Comparison of ENCODE assay signal across 16 cellular contexts in genomic region chr1:8764301-8764937, GRCh38. TPM values are rescaled to one million over a fixed set of nuclear protein-coding genes. Genes with fewer than 3 reads are reported as not detected.
A peak's percentile ranks its signal among the peaks of the same experiment; 100 is the strongest.
DNase-seq lines count a peak whose midpoint lies in the region; ATAC-seq and TF ChIP-seq lines count a peak whose summit lies in the region.
"Had no signal": no experiment of that assay in that cellular context is flagged by ENCODE, and none has a peak within 500 bp of the region (broad histone marks: within the 10 kb centered on the region; RNA-seq: fewer than 3 reads in every experiment).

No MANE protein-coding gene starts in this region.

- H3K36me3 ChIP-seq in BLaER1 treated with 17β-estradiol and CSF1 and Interleukin-3, amounts not matched to agents 10 nM and 100 nM: peaks cover 5 to 47% (median 24%) of the 10 kb centered on the region in 11 experiments; a peak in 19 of 22 replicates
- H3K36me3 ChIP-seq in MM.1S (replicated peaks; ENCODE audit: insufficient read depth, low read length) (no peaks in the 10 kb centered on the region), tibial nerve (no peaks in the 10 kb centered on the region), aorta (ENCODE audit: control insufficient read depth in 1 of 2, insufficient read depth in 2 of 2, low read length in 1 of 2) (no peaks in the 10 kb centered on the region)

- H3K4me3 ChIP-seq in BLaER1 treated with 17β-estradiol and CSF1 and Interleukin-3, amounts not matched to agents 10 nM and 100 nM: no peak overlapping the region
- H3K4me3 ChIP-seq in MM.1S (ENCODE audit: low read length): no peak overlapping the region
- no peak overlapping the region for H3K4me3 ChIP-seq in tibial nerve
- H3K4me3 ChIP-seq in aorta (ENCODE audit: low read length in 2 of 2): no peak overlapping the region
- H3K4me3 ChIP-seq: SJSA1 had no signal

- H3K27ac Mint-ChIP-seq in glutamatergic neuron (ENCODE audit: unreplicated experiment): peak overlapping the region; percentile 81

- TF ChIP-seq POLR2A in tibial nerve (IDR thresholded peaks at IDR 0.05): no peak

- no peak overlapping the region for H3K27ac ChIP-seq in BLaER1 treated with 17β-estradiol and CSF1 and Interleukin-3, amounts not matched to agents 10 nM and 100 nM
- no peak overlapping the region for H3K27ac ChIP-seq in MM.1S (ENCODE audit: low read length)
- H3K27ac ChIP-seq in tibial nerve: no peak overlapping the region
- no peak overlapping the region for H3K27ac ChIP-seq in aorta (ENCODE audit: low read depth in 1 of 2, low read length in 2 of 2)
- H3K27ac ChIP-seq: HL-60, SJSA1 had no signal

- H3K4me2 ChIP-seq in BLaER1 treated with 17β-estradiol and CSF1 and Interleukin-3, amounts not matched to agents 10 nM and 100 nM: peak overlapping the region in 9 of 11 experiments; percentile 1 to 60 (median 32); a peak in 13 of 22 replicates
- H3K4me2 ChIP-seq in MM.1S (ENCODE audit: low read depth, low read length): no peak overlapping the region

- no peaks in the 10 kb centered on the region for H3K36me3 Mint-ChIP-seq in glutamatergic neuron (ENCODE audit: unreplicated experiment)

- peaks cover 0 to 23% (median 0%) of the 10 kb centered on the region in 11 experiments; a peak in 6 of 22 replicates for H4K20me1 ChIP-seq in BLaER1 treated with 17β-estradiol and CSF1 and Interleukin-3, amounts not matched to agents 10 nM and 100 nM
- H4K20me1 ChIP-seq in MM.1S (ENCODE audit: insufficient read depth, low read length): no peaks in the 10 kb centered on the region

- TF ChIP-seq EP300 in tibial nerve (IDR thresholded peaks at IDR 0.05): no peak

- TF ChIP-seq CTCF in MM.1S (IDR thresholded peaks at IDR 0.05; ENCODE audit: low read length) (no peak), glutamatergic neuron (IDR thresholded peaks at IDR 0.05; ENCODE audit: partially characterized antibody, unreplicated experiment) (no peak), tibial nerve (IDR thresholded peaks at IDR 0.05) (no peak)

- H3K9me3 Mint-ChIP-seq in glutamatergic neuron (ENCODE audit: unreplicated experiment): peaks cover 3% of the 10 kb centered on the region

- 59 to 63% methylated on average over 4 of the region's 4 CpGs for WGBS in tibial nerve, 2 donors
- 13 to 18% methylated on average over 4 of the region's 4 CpGs for WGBS in aorta, 2 donors

- no peaks in the 10 kb centered on the region for H3K79me2 ChIP-seq in MM.1S (ENCODE audit: low read length)

- H3K9ac ChIP-seq in BLaER1 treated with 17β-estradiol and CSF1 and Interleukin-3, amounts not matched to agents 10 nM and 100 nM: no peak overlapping the region
- H3K9ac ChIP-seq in MM.1S (ENCODE audit: low read length): no peak overlapping the region

- H3K27me3 Mint-ChIP-seq in glutamatergic neuron (ENCODE audit: unreplicated experiment): peaks cover 11% of the 10 kb centered on the region

- peaks cover 0 to 2% (median 0%) of the 10 kb centered on the region in 11 experiments; a peak in 1 of 22 replicates for H3K9me3 ChIP-seq in BLaER1 treated with 17β-estradiol and CSF1 and Interleukin-3, amounts not matched to agents 10 nM and 100 nM (replicated peaks in 1 of 11)
- H3K9me3 ChIP-seq in MM.1S (replicated peaks; ENCODE audit: insufficient read depth, low read length) (no peaks in the 10 kb centered on the region), tibial nerve (no peaks in the 10 kb centered on the region), aorta (ENCODE audit: control insufficient read depth, low read length) (no peaks in the 10 kb centered on the region)
- H3K9me3 ChIP-seq: SJSA1 had no signal

- no peaks in the 10 kb centered on the region for H3F3A ChIP-seq in MM.1S (ENCODE audit: insufficient read depth, low read length)

- intact Hi-C loops in aorta (cut with DNase I): no loop called here

- H3K4me1 ChIP-seq in BLaER1 treated with 17β-estradiol and CSF1 and Interleukin-3, amounts not matched to agents 10 nM and 100 nM: peaks cover 24 to 43% (median 38%) of the 10 kb centered on the region in 10 experiments
- H3K4me1 ChIP-seq in MM.1S (ENCODE audit: low read length) (peaks cover 8% of the 10 kb centered on the region; the same call in 1 of the 2 replicates), tibial nerve (peaks cover 0 to 15% (median 0%) of the 10 kb centered on the region in 4 donors), aorta (ENCODE audit: control insufficient read depth in 1 of 2, insufficient read depth in 2 of 2, low read length in 2 of 2) (peaks cover 2 to 4% of the 10 kb centered on the region in 2 donors)

- peak; percentile 12 for DNase-seq in MM.1S
- DNase-seq in glutamatergic neuron: no peak
- no peak for DNase-seq in RPMI8226
- DNase-seq in tibial nerve (ENCODE audit: low spot score in 2 of 2): no peak
- DNase-seq in aorta: no peak
- DNase-seq: activated CD4-positive, alpha-beta T cell treated with anti-CD3 and anti-CD28 coated beads for 4 hours; activated CD8-positive, alpha-beta memory T cell treated with anti-CD3 and anti-CD28 coated beads, Interleukin-2, amount 50 U/mL, for 48 hours; activated naive CD4-positive, alpha-beta T cell; hippocampal formation; Kasumi-1; stimulated activated naive CD4-positive, alpha-beta T cell had no signal

- no peaks in the 10 kb centered on the region for H3K9me2 ChIP-seq in MM.1S (replicated peaks; ENCODE audit: insufficient read depth, low read length)

- H3K4me1 Mint-ChIP-seq in glutamatergic neuron (ENCODE audit: low read depth, unreplicated experiment): peaks cover 33% of the 10 kb centered on the region

- H3K4me3 Mint-ChIP-seq in glutamatergic neuron (ENCODE audit: unreplicated experiment): peak overlapping the region; percentile 46

- no peak overlapping the region for H2AFZ ChIP-seq in MM.1S (ENCODE audit: low read length)

- no peaks in the 10 kb centered on the region for H3K27me3 ChIP-seq in BLaER1 treated with 17β-estradiol and CSF1 and Interleukin-3, amounts not matched to agents 10 nM and 100 nM
- no peaks in the 10 kb centered on the region for H3K27me3 ChIP-seq in MM.1S (replicated peaks; ENCODE audit: insufficient read depth, low read length)
- no peaks in the 10 kb centered on the region for H3K27me3 ChIP-seq in tibial nerve
- H3K27me3 ChIP-seq in aorta (ENCODE audit: control insufficient read depth in 1 of 2, insufficient read depth in 2 of 2, low read length in 1 of 2): no peaks in the 10 kb centered on the region
- H3K27me3 ChIP-seq: SJSA1 had no signal

- ATAC-seq in GM18868 (IDR thresholded peaks at IDR 0.05; ENCODE audit: unreplicated experiment) (peak; percentile 30), GM18520 (IDR thresholded peaks at IDR 0.05; ENCODE audit: unreplicated experiment) (no peak), aorta (ENCODE audit: low FRiP score) (no peak)

RNA-seq across cellular contexts. Expression of gene RERE, which starts 53.0 kb away (rescaled TPM):
- 252 TPM for total RNA-seq in glutamatergic neuron (ENCODE audit: unreplicated experiment)
- 100 to 1,000 TPM in 2 of 4 donors, 10 to 100 TPM in 2; 86.4 to 111 (median 103) TPM for total RNA-seq in tibial nerve
- 100 to 1,000 TPM; 111 to 133 TPM for total RNA-seq in aorta
- polyA plus RNA-seq in aorta: 10 to 100 TPM; 26.8 to 54.4 TPM
